8 cellular contexts compared by ENCODE assay signal in the genomic region with DNA sequence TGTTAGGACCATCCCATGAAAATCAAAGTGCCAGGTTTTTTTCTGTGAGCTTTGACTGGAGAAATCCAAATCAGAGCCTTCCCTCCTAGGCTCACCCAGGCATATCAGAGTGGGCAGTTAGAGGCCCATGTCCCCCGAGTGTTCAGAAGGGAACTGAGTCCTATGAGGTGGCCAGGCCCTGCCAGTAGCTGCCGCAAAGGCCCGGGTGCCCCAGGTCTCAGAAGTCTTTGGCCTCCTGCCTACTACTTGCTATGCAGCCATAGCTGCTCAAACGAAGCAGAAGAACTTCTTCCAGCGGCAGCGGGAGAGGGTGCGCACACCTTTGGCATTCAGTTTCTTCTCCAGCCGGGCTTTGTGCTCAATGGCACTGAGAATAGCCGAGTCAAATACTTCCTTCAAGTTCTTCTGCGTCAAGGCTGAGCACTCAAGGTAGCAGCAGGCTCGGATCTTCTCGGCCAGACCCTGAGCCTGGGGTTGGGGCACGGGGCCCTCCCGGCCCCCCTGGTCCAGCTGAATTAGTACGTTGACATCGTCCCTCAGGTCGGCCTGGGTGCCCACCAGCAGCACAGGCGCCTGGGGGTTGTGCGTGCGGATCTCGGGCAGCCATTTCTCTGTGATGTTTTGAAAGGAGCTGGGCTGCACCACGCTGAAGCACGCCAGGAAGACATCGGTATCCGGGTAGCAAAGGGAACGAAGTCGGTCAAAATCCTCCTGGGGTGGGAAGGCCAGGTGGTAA. TPM values are rescaled to one million over a fixed set of nuclear protein-coding genes. Genes with fewer than 3 reads are reported as not detected.
A peak's percentile ranks its signal among the peaks of the same experiment; 100 is the strongest.
DNase-seq lines count a peak whose midpoint lies in the region; ATAC-seq, FAIRE-seq and TF ChIP-seq lines count a peak whose summit lies in the region.
"Had no signal": no experiment of that assay in that cellular context is flagged by ENCODE, and none has a peak within 500 bp of the region (broad histone marks: within the 10 kb centered on the region; RNA-seq: fewer than 3 reads in every experiment).

No MANE protein-coding gene starts in this region.

- no peaks in the 10 kb centered on the region for H3K36me3 ChIP-seq in CD4-positive, CD25-positive, alpha-beta regulatory T cell (ENCODE audit: control insufficient read depth, insufficient read depth, low read length)
- H3K36me3 ChIP-seq in PC-3 (ENCODE audit: low read depth, low read length) (0 out of 2 replicates have a peak, but pooled peaks cover 3% of the 10 kb centered on the region), kidney (ENCODE audit: control insufficient read depth in 1 of 2, insufficient read depth in 2 of 2, low read length in 2 of 2) (no peaks in the 10 kb centered on the region)

- ATAC-seq in CD4-positive, CD25-positive, alpha-beta regulatory T cell (ENCODE audit: low read depth in 2 of 2) = no peak
- ATAC-seq in PC-3 (no peak), HG03460 (IDR thresholded peaks at IDR 0.05; ENCODE audit: unreplicated experiment) (no peak)

- H3K4me1 Mint-ChIP-seq in CD4-positive, CD25-positive, alpha-beta regulatory T cell = peaks cover 0 to 18% (median 2%) of the 10 kb centered on the region in 4 donors

- no peaks in the 10 kb centered on the region for H3K36me3 Mint-ChIP-seq in CD4-positive, CD25-positive, alpha-beta regulatory T cell

- no peak for DNase-seq in CD4-positive, CD25-positive, alpha-beta regulatory T cell
- DNase-seq in PC-3 = no peak
- peak; percentile 60 for DNase-seq in kidney
- no peak for DNase-seq in DMS153 treated with DMSO at 0.1 percent for 48 hours (lab: John Stamatoyannopoulos, UW; ENCODE audit: unreplicated experiment)
- DNase-seq in epidermal melanocyte (ENCODE audit: insufficient read length, low spot score) = no peak
- DNase-seq: activated gamma-delta T cell treated with Interleukin-2 at 50 U/mL for 16 hours had no signal

- peak overlapping the region; percentile 96 for H3K9ac ChIP-seq in PC-3 (ENCODE audit: low read length)
- H3K9ac ChIP-seq in kidney (ENCODE audit: low read length in 2 of 2) = peak overlapping the region in 1 of 2 donors; percentile 19

- H3K9me2 ChIP-seq in PC-3 (replicated peaks; ENCODE audit: low read length) = no peaks in the 10 kb centered on the region

- H3K27me3 ChIP-seq in CD4-positive, CD25-positive, alpha-beta regulatory T cell (ENCODE audit: control insufficient read depth, insufficient read depth, low read length) = no peaks in the 10 kb centered on the region
- H3K27me3 ChIP-seq in PC-3 (ENCODE audit: low read length) = no peaks in the 10 kb centered on the region

- H3F3A ChIP-seq in PC-3 (ENCODE audit: low read length, unreplicated experiment) = no peaks in the 10 kb centered on the region

- peaks cover 5% of the 10 kb centered on the region for H3K27me3 Mint-ChIP-seq in CD4-positive, CD25-positive, alpha-beta regulatory T cell

- H3K4me3 Mint-ChIP-seq in CD4-positive, CD25-positive, alpha-beta regulatory T cell = peak overlapping the region; percentile 11 to 90 (median 82)

- H3K27ac ChIP-seq in CD4-positive, CD25-positive, alpha-beta regulatory T cell (ENCODE audit: insufficient read depth, low read length, poor library complexity, severe bottlenecking) = no peak overlapping the region
- H3K27ac ChIP-seq in PC-3 (ENCODE audit: low read length) = peak overlapping the region; percentile 95
- peak overlapping the region; percentile 22 to 72 for H3K27ac ChIP-seq in kidney (ENCODE audit: low read depth in 2 of 2, low read length in 2 of 2)

- peak overlapping the region; percentile 80; the same call in 1 of the 2 replicates for H2AFZ ChIP-seq in PC-3 (ENCODE audit: low read length)

- CTCF ChIA-PET in PC-3 (lab: Charles Lee) = interaction anchor here (0.6 to 3.0 kb wide), 14 partner anchors 9 to 304 kb away, joined by 3 to 59 read pairs (median 4); a partner anchor contains a TSS

- peak overlapping the region; percentile 94 for H3K4me2 ChIP-seq in PC-3 (ENCODE audit: low read length)

- H3K79me2 ChIP-seq in PC-3 (ENCODE audit: low read length) = peaks cover 28% of the 10 kb centered on the region

- no peak overlapping the region for H3K4me3 ChIP-seq in CD4-positive, CD25-positive, alpha-beta regulatory T cell (ENCODE audit: low read depth, low read length)
- H3K4me3 ChIP-seq in PC-3 (ENCODE audit: low read length) (peak overlapping the region; percentile 92), kidney (ENCODE audit: low read length in 2 of 2) (peak overlapping the region in 1 of 2 donors; percentile 54)

- FAIRE-seq in kidney (lab: Jason Lieb, UNC) = no peak

- TF ChIP-seq CTCF in PC-3 (conservative IDR thresholded peaks at IDR 0.05; ENCODE audit: low read depth, low read length) (no peak), kidney (IDR thresholded peaks at IDR 0.05; ENCODE audit: borderline replicate concordance, extremely low read depth, insufficient read depth) (no peak)

- peaks cover 6% of the 10 kb centered on the region; the same call in 1 of the 2 replicates for H4K20me1 ChIP-seq in PC-3 (ENCODE audit: low read length)

- no peak overlapping the region for H3K27ac Mint-ChIP-seq in CD4-positive, CD25-positive, alpha-beta regulatory T cell

- H3K9me3 ChIP-seq in CD4-positive, CD25-positive, alpha-beta regulatory T cell (ENCODE audit: control insufficient read depth in 2 of 2, low read length in 2 of 2) = no peaks in the 10 kb centered on the region
- no peaks in the 10 kb centered on the region for H3K9me3 ChIP-seq in PC-3 (ENCODE audit: low read length)
- H3K9me3 ChIP-seq in kidney (ENCODE audit: control insufficient read depth in 1 of 2, low read length in 2 of 2) = no peaks in the 10 kb centered on the region

- intact Hi-C loops in PC-3 (cut with micrococcal nuclease) = no loop called here
- intact Hi-C loops in kidney (cut with DNase I) = no loop called here

- TSS peak; percentile 78 for BruUV-seq in PC-3 (replicated peaks; lab: Mats Ljungman, UMichigan)

- POLR2A ChIA-PET in PC-3 (lab: Charles Lee; ENCODE audit: unreplicated experiment) = interaction anchor here (0.6 to 0.9 kb wide), 5 partner anchors 11 to 265 kb away, joined by 3 to 6 read pairs (median 3); no protein-coding TSS in a partner anchor

- H3K9me3 Mint-ChIP-seq in CD4-positive, CD25-positive, alpha-beta regulatory T cell = peaks cover 0 to 2% (median 0%) of the 10 kb centered on the region in 7 donors

- peaks cover 14% of the 10 kb centered on the region for H3K4me1 ChIP-seq in CD4-positive, CD25-positive, alpha-beta regulatory T cell (ENCODE audit: control insufficient read depth, insufficient read depth, low read length, poor library complexity, severe bottlenecking)
- H3K4me1 ChIP-seq in PC-3 (ENCODE audit: insufficient read depth, low read length) (peaks cover 30% of the 10 kb centered on the region), kidney (ENCODE audit: control insufficient read depth in 1 of 2, insufficient read depth in 1 of 2, low read depth in 1 of 2, low read length in 2 of 2) (peaks cover 0 to 7% of the 10 kb centered on the region in 2 donors)

RNA-seq across cellular contexts. Expression of a gene that starts 1.1 kb away (rescaled TPM):
- total RNA-seq in CD4-positive, CD25-positive, alpha-beta regulatory T cell = not detected
- under 1 TPM in 1 of 4 donors, not detected in 3; 0.09 TPM for polyA plus RNA-seq in CD4-positive, CD25-positive, alpha-beta regulatory T cell
- total RNA-seq in PC-3 (2014; rRNA removed) (39.5 and 52.2 TPM in 2 replicates), kidney (3.0 TPM)
- 4.6 TPM for polyA plus RNA-seq in kidney (ENCODE audit: insufficient read depth, low read depth, low replicate concordance)

RNA-seq across cellular contexts. Expression of a gene that starts 21.3 kb away (rescaled TPM):
- 26.4 TPM for total RNA-seq in CD4-positive, CD25-positive, alpha-beta regulatory T cell
- polyA plus RNA-seq in CD4-positive, CD25-positive, alpha-beta regulatory T cell = 10 to 100 TPM; 19.5 to 26.5 (median 22.4) TPM
- 37.6 and 39.5 TPM in 2 replicates for total RNA-seq in PC-3 (2014; rRNA removed)
- total RNA-seq in kidney = 28.1 TPM
- polyA plus RNA-seq in kidney (ENCODE audit: insufficient read depth, low read depth, low replicate concordance) = 21.9 TPM

RNA-seq across cellular contexts. Expression of a gene that starts 29.1 kb away (rescaled TPM):
- 2.1 TPM for total RNA-seq in CD4-positive, CD25-positive, alpha-beta regulatory T cell
- polyA plus RNA-seq in CD4-positive, CD25-positive, alpha-beta regulatory T cell = 1 to 10 TPM in 3 of 4 donors, under 1 TPM in 1; 0.63 to 1.9 (median 1.8) TPM
- total RNA-seq in PC-3 (2014; rRNA removed) (177 and 244 TPM in 2 replicates), kidney (114 TPM)
- 112 TPM for polyA plus RNA-seq in kidney (ENCODE audit: insufficient read depth, low read depth, low replicate concordance)
- total RNA-seq: G401 had no signal

RNA-seq across cellular contexts. Expression of a gene that starts 44.5 kb away (rescaled TPM):
- total RNA-seq in CD4-positive, CD25-positive, alpha-beta regulatory T cell = not detected
- polyA plus RNA-seq in CD4-positive, CD25-positive, alpha-beta regulatory T cell = not detected
- total RNA-seq in PC-3 (2014; rRNA removed) (0.33 TPM in 1 of 2 replicates, not detected in the other), kidney (not detected)
- polyA plus RNA-seq in kidney (ENCODE audit: insufficient read depth, low read depth, low replicate concordance) = 4.0 TPM
- total RNA-seq: G401 had no signal

RNA-seq across cellular contexts. Expression of a gene that starts 56.2 kb away (rescaled TPM):
- not detected for total RNA-seq in CD4-positive, CD25-positive, alpha-beta regulatory T cell
- not detected for polyA plus RNA-seq in CD4-positive, CD25-positive, alpha-beta regulatory T cell
- total RNA-seq in PC-3 (2014; rRNA removed) (2.2 and 2.9 TPM in 2 replicates), kidney (9.4 TPM)
- polyA plus RNA-seq in kidney (ENCODE audit: insufficient read depth, low read depth, low replicate concordance) = 5.8 TPM

Comparison
In these comparisons a context has a peak if more than half of its experiments do, and no peak if none do; other contexts are left out.
1. RNA of a gene that starts 1.1 kb away (total RNA-seq): 39.5 to 52.2 TPM in PC-3; 3.0 TPM in kidney (single experiment) and not detected in CD4-positive, CD25-positive, alpha-beta regulatory T cell (single experiment); every median in the first group is over 10 times any median in the second.
2. RNA of a gene that starts 29.1 kb away (total RNA-seq): 177 to 244 TPM in PC-3 and 114 TPM in kidney (single experiment); 2.1 TPM in CD4-positive, CD25-positive, alpha-beta regulatory T cell (single experiment); every median in the first group is over 10 times any median in the second.